Comparison of ENCODE assay signal across 20 cellular contexts in genomic region chr19:51090471-51090870, GRCh38. TPM values are rescaled to one million over a fixed set of nuclear protein-coding genes. Genes with fewer than 3 reads are reported as not detected.
DNase-seq lines count a peak whose midpoint lies in the region; ATAC-seq, FAIRE-seq and TF ChIP-seq lines count a peak whose summit lies in the region.
"Had no signal": no experiment of that assay in that cellular context is flagged by ENCODE, and none has a peak within 500 bp of the region (broad histone marks: within the 10 kb centered on the region; RNA-seq: fewer than 3 reads in every experiment).

No MANE protein-coding gene starts in this region.

- H3K9ac ChIP-seq in K562 (ENCODE audit: insufficient read depth in 1 of 2, low read depth in 2 of 2, low read length in 2 of 2) = no peak overlapping the region

- H3K27me3 ChIP-seq in K562 (ENCODE audit: control insufficient read depth in 2 of 2, insufficient read depth in 2 of 2, low read length in 2 of 2) = peaks cover 17 to 47% of the 10 kb centered on the region in 2 experiments; a peak in 3 of 5 replicates
- no peaks in the 10 kb centered on the region for H3K27me3 ChIP-seq in foreskin keratinocyte
- H3K27me3 ChIP-seq: BE2C had no signal

- no peaks in the 10 kb centered on the region for H3K36me3 ChIP-seq in K562 (ENCODE audit: control insufficient read depth, insufficient read depth, low read length)
- H3K36me3 ChIP-seq: BE2C had no signal

- H3K4me3 ChIP-seq in K562 = no peak overlapping the region

- ATAC-seq in K562 (no peak), GM18870 (IDR thresholded peaks at IDR 0.05; ENCODE audit: unreplicated experiment) (no peak), foreskin keratinocyte (no peak), GM18511 (IDR thresholded peaks at IDR 0.05; ENCODE audit: unreplicated experiment) (no peak)

- intact Hi-C loops in K562 (cut with micrococcal nuclease) (loop anchor here (5.0 kb wide), 1 partner anchor 383 kb away; no protein-coding TSS in a partner anchor), posterior vena cava (cut with DNase I) (no loop called here)

- H3K79me2 ChIP-seq in K562 (ENCODE audit: control insufficient read depth, insufficient read depth, low read length) = no peaks in the 10 kb centered on the region

- DNase-seq in HT-29 (ENCODE audit: low spot score) (peak; percentile 36), NCI-H226 (peak; percentile 42), K562 (ENCODE audit: extremely low read depth in 1 of 4, low spot score in 3 of 4) (no peak), posterior vena cava (ENCODE audit: low spot score) (peak; percentile 37), foreskin keratinocyte (no peak)
- no peak for DNase-seq in stimulated activated naive CD4-positive, alpha-beta T cell (lab: John Stamatoyannopoulos, UW)
- DNase-seq: BE2C; CD4-positive, alpha-beta memory T cell; EL; GOT3; H9 had no signal

- POLR2A ChIA-PET in K562 (lab: Yijun Ruan, JAX) = interaction anchor here (0.6 kb wide), 1 partner anchor 278 kb away, joined by 4 read pairs; no protein-coding TSS in a partner anchor

- H2AFZ ChIP-seq in K562 (ENCODE audit: low read depth, low read length) = no peak overlapping the region

- FAIRE-seq in K562 (lab: Jason Lieb, UNC) = no peak
- FAIRE-seq: A204.1, G401.6, GM12891, GM19239 had no signal

- H3K4me1 ChIP-seq in K562 (replicated peaks in 1 of 2; ENCODE audit: control insufficient read depth in 2 of 2, insufficient read depth in 2 of 2, low read length in 2 of 2) (peaks cover 0 to 3% of the 10 kb centered on the region in 2 experiments; a peak in 2 of 5 replicates), foreskin keratinocyte (no peaks in the 10 kb centered on the region)
- H3K4me1 ChIP-seq: BE2C had no signal

- CTCF ChIA-PET in K562 (lab: Yijun Ruan, JAX; ENCODE audit: low intra/inter-chr PET ratio) = no interaction called here

- H3K9me3 ChIP-seq in K562 (replicated peaks; ENCODE audit: control insufficient read depth, insufficient read depth, low read depth, low read length) = no peaks in the 10 kb centered on the region
- H3K9me3 ChIP-seq: BE2C had no signal

- H3K27ac ChIP-seq in K562 (ENCODE audit: extremely low read depth, low read depth, low read length) (no peak overlapping the region), foreskin keratinocyte (no peak overlapping the region)
- H3K27ac ChIP-seq: C4-2B, HL-60 had no signal

- TF ChIP-seq CTCF in K562 (IDR thresholded peaks at IDR 0.05 in 2 of 3, conservative IDR thresholded peaks at IDR 0.05 in 1 of 3; ENCODE audit: insufficient read depth in 2 of 3, low read depth in 1 of 3, low read length in 3 of 3) = no peak
- no peak for TF ChIP-seq CTCF in foreskin keratinocyte (conservative IDR thresholded peaks at IDR 0.05)

- H3K9me1 ChIP-seq in K562 (ENCODE audit: control insufficient read depth, insufficient read depth, low read length) = peaks cover 4% of the 10 kb centered on the region

- H4K20me1 ChIP-seq in K562 (replicated peaks; ENCODE audit: control insufficient read depth, insufficient read depth, low read length) = 0 out of 2 replicates have a peak, but pooled peaks cover 5% of the 10 kb centered on the region

- WGBS in K562 (ENCODE audit: insufficient coverage, low coverage, missing lambda C conversion rate) = 0% methylated on average over 4 of the region's 8 CpGs

- TF ChIP-seq EP300 in K562 (IDR thresholded peaks at IDR 0.05; ENCODE audit: low read length) = no peak

- in situ Hi-C loops in K562 (cut with MboI) = loop anchor here (5.0 to 10.0 kb wide), 3 partner anchors 68 to 386 kb away; no protein-coding TSS in a partner anchor

- BruUV-seq in K562 (replicated peaks; lab: Mats Ljungman, UMichigan) = no TSS peak

- TF ChIP-seq RAD21 in K562 (CRISPR knock-in tag; conservative IDR thresholded peaks at IDR 0.05 in 1 of 2, IDR thresholded peaks at IDR 0.05 in 1 of 2) = no peak

- 0 out of 2 replicates have a peak overlapping the region, but pooled peaks have one; percentile 1 for H3K4me2 ChIP-seq in K562 (ENCODE audit: insufficient read depth, low read length)

- TF ChIP-seq POLR2A in K562 (conservative IDR thresholded peaks at IDR 0.05) = no peak

RNA-seq across cellular contexts. Expression of gene KLK14, which starts 7.8 kb away (rescaled TPM):
- total RNA-seq in HT-29 (2014; rRNA removed; shearing (Covaris generic)) = not detected in 2 replicates
- 0.37 TPM in 1 of 2 replicates, not detected in the other for total RNA-seq in K562 (2011; cell fraction: chromatin; rRNA removed; ENCODE audit: low replicate concordance)
- total RNA-seq in K562 (2011; cell fraction: nucleolus; rRNA removed) = 0.33 TPM in 1 of 2 replicates, not detected in the other
- total RNA-seq in K562 (2011; cell fraction: nucleoplasm; rRNA removed) = not detected in 2 replicates
- total RNA-seq in K562 (2014; rRNA removed) (not detected in 2 replicates), K562 (2014; rRNA removed; fragmentation: Illumina TruSeq; extraction: Trizol) (not detected in 2 replicates), K562 (2015; rRNA removed; fragmentation: Illumina TruSeq; extraction: Trizol) (not detected in 2 replicates), K562 (2021) (not detected in 2 replicates), posterior vena cava (not detected), foreskin keratinocyte (not detected in 2 replicates)
- polyA plus RNA-seq in K562 (2011; rRNA removed) (0.08 TPM in 1 of 2 replicates, not detected in the other), K562 (2014; fragmentation: Illumina TruSeq; extraction: Trizol) (not detected in 2 replicates), K562 (2014; fragmentation: Nextera tagmentation; extraction: Ambion mirVana) (not detected), K562 (2014; rRNA removed) (not detected in 2 replicates), foreskin keratinocyte (0.10 and 0.19 TPM in 2 replicates)
- polyA plus RNA-seq in K562 (2011; cell fraction: cytosol; rRNA removed) = 0.12 TPM in 1 of 2 replicates, not detected in the other
- 0.14 and 0.20 TPM in 2 replicates for polyA plus RNA-seq in K562 (2011; cell fraction: nucleus; rRNA removed)
- 0.09 and 0.11 TPM in 2 replicates for polyA plus RNA-seq in K562 (2012)
- polyA minus RNA-seq in K562 (2011; rRNA and poly(A)+ RNA removed) = not detected in 2 replicates
- polyA minus RNA-seq in K562 (2011; cell fraction: cytosol; rRNA and poly(A)+ RNA removed) = not detected in 2 replicates
- polyA minus RNA-seq in K562 (2011; cell fraction: nucleus; rRNA and poly(A)+ RNA removed) = not detected in 2 replicates
- polyA plus RNA-seq: CD4-positive, alpha-beta memory T cell; IgD-negative memory B cell had no signal

RNA-seq across cellular contexts. Expression of gene CTU1, which starts 17.7 kb away (rescaled TPM):
- total RNA-seq in HT-29 (2014; rRNA removed; shearing (Covaris generic)) = 44.5 and 46.9 TPM in 2 replicates
- 3.4 and 11.0 TPM in 2 replicates for total RNA-seq in K562 (2011; cell fraction: chromatin; rRNA removed; ENCODE audit: low replicate concordance)
- total RNA-seq in K562 (2011; cell fraction: nucleolus; rRNA removed) = 11.2 and 13.0 TPM in 2 replicates
- 5.7 and 7.2 TPM in 2 replicates for total RNA-seq in K562 (2011; cell fraction: nucleoplasm; rRNA removed)
- total RNA-seq in K562 (2014; rRNA removed) (17.7 and 21.1 TPM in 2 replicates), K562 (2014; rRNA removed; fragmentation: Illumina TruSeq; extraction: Trizol) (0.80 and 1.4 TPM in 2 replicates), K562 (2015; rRNA removed; fragmentation: Illumina TruSeq; extraction: Trizol) (2.4 and 2.6 TPM in 2 replicates), K562 (2021) (18.4 and 18.7 TPM in 2 replicates), posterior vena cava (1 to 10 TPM; 3.7 to 5.0 TPM), foreskin keratinocyte (4.9 and 5.0 TPM in 2 replicates)
- polyA plus RNA-seq in K562 (2011; rRNA removed) (2.2 and 4.3 TPM in 2 replicates), K562 (2014; fragmentation: Illumina TruSeq; extraction: Trizol) (1.5 and 1.9 TPM in 2 replicates), K562 (2014; fragmentation: Nextera tagmentation; extraction: Ambion mirVana) (under 1 TPM in 1 of 2 experiments, not detected in 1; 0.03 TPM), K562 (2014; rRNA removed) (10.0 and 12.9 TPM in 2 replicates), foreskin keratinocyte (5.3 and 5.4 TPM in 2 replicates)
- polyA plus RNA-seq in K562 (2011; cell fraction: cytosol; rRNA removed) = 4.4 and 19.0 TPM in 2 replicates
- 15.6 and 16.0 TPM in 2 replicates for polyA plus RNA-seq in K562 (2011; cell fraction: nucleus; rRNA removed)
- polyA plus RNA-seq in K562 (2012) = 8.7 TPM in 2 replicates
- 0.84 and 1.3 TPM in 2 replicates for polyA minus RNA-seq in K562 (2011; rRNA and poly(A)+ RNA removed)
- polyA minus RNA-seq in K562 (2011; cell fraction: cytosol; rRNA and poly(A)+ RNA removed) = 4.7 and 4.8 TPM in 2 replicates
- 3.0 and 3.1 TPM in 2 replicates for polyA minus RNA-seq in K562 (2011; cell fraction: nucleus; rRNA and poly(A)+ RNA removed)

RNA-seq across cellular contexts. Expression of gene KLK13, which starts 25.6 kb away (rescaled TPM):
- not detected in 2 replicates for total RNA-seq in HT-29 (2014; rRNA removed; shearing (Covaris generic))
- 2.4 and 5.3 TPM in 2 replicates for total RNA-seq in K562 (2011; cell fraction: chromatin; rRNA removed; ENCODE audit: low replicate concordance)
- total RNA-seq in K562 (2011; cell fraction: nucleolus; rRNA removed) = 5.7 and 6.5 TPM in 2 replicates
- total RNA-seq in K562 (2011; cell fraction: nucleoplasm; rRNA removed) = 6.5 and 8.0 TPM in 2 replicates
- 1.3 and 2.5 TPM in 2 replicates for total RNA-seq in K562 (2014; rRNA removed)
- 1.5 and 1.7 TPM in 2 replicates for total RNA-seq in K562 (2014; rRNA removed; fragmentation: Illumina TruSeq; extraction: Trizol)
- total RNA-seq in K562 (2015; rRNA removed; fragmentation: Illumina TruSeq; extraction: Trizol) = 0.64 and 0.72 TPM in 2 replicates
- total RNA-seq in K562 (2021) = 2.8 and 4.7 TPM in 2 replicates
- polyA plus RNA-seq in K562 (2011; rRNA removed) = 2.9 and 9.0 TPM in 2 replicates
- 3.9 and 15.9 TPM in 2 replicates for polyA plus RNA-seq in K562 (2011; cell fraction: cytosol; rRNA removed)
- polyA plus RNA-seq in K562 (2011; cell fraction: nucleus; rRNA removed) = 2.0 and 10.9 TPM in 2 replicates
- 2.4 and 2.9 TPM in 2 replicates for polyA plus RNA-seq in K562 (2012)
- 3.8 and 4.4 TPM in 2 replicates for polyA plus RNA-seq in K562 (2014; fragmentation: Illumina TruSeq; extraction: Trizol)
- polyA plus RNA-seq in K562 (2014; fragmentation: Nextera tagmentation; extraction: Ambion mirVana) = 1 to 10 TPM in 1 of 2 experiments, under 1 TPM in 1; 0.84 to 2.3 TPM
- polyA plus RNA-seq in K562 (2014; rRNA removed) = 1.3 and 2.3 TPM in 2 replicates
- polyA minus RNA-seq in K562 (2011; rRNA and poly(A)+ RNA removed) = 0.96 and 4.0 TPM in 2 replicates
- 2.5 and 5.7 TPM in 2 replicates for polyA minus RNA-seq in K562 (2011; cell fraction: cytosol; rRNA and poly(A)+ RNA removed)
- 0.44 and 1.6 TPM in 2 replicates for polyA minus RNA-seq in K562 (2011; cell fraction: nucleus; rRNA and poly(A)+ RNA removed)
- not detected for total RNA-seq in posterior vena cava
- total RNA-seq in foreskin keratinocyte = 0.14 and 0.39 TPM in 2 replicates
- polyA plus RNA-seq in foreskin keratinocyte = 0.12 and 0.36 TPM in 2 replicates
- total RNA-seq: CD4-positive, alpha-beta memory T cell had no signal
- polyA plus RNA-seq: CD4-positive, alpha-beta memory T cell; IgD-negative memory B cell had no signal

RNA-seq across cellular contexts. Expression of gene SIGLEC9, which starts 34.2 kb away (rescaled TPM):
- not detected in 2 replicates for total RNA-seq in HT-29 (2014; rRNA removed; shearing (Covaris generic))
- total RNA-seq in K562 (2011; cell fraction: chromatin; rRNA removed; ENCODE audit: low replicate concordance) = 0.35 TPM in 1 of 2 replicates, not detected in the other
- total RNA-seq in K562 (2011; cell fraction: nucleolus; rRNA removed) = 0.26 and 0.67 TPM in 2 replicates
- not detected in 2 replicates for total RNA-seq in K562 (2011; cell fraction: nucleoplasm; rRNA removed)
- total RNA-seq in K562 (2014; rRNA removed) (0.18 and 0.65 TPM in 2 replicates), K562 (2014; rRNA removed; fragmentation: Illumina TruSeq; extraction: Trizol) (not detected in 2 replicates), K562 (2015; rRNA removed; fragmentation: Illumina TruSeq; extraction: Trizol) (not detected in 2 replicates), K562 (2021) (0.22 TPM in 1 of 2 replicates, not detected in the other), posterior vena cava (10 to 100 TPM in 1 of 2 donors, 1 to 10 TPM in 1; 8.7 to 12.6 TPM), foreskin keratinocyte (not detected in 2 replicates)
- polyA plus RNA-seq in K562 (2011; rRNA removed) (0.16 and 0.26 TPM in 2 replicates), K562 (2014; fragmentation: Illumina TruSeq; extraction: Trizol) (0.09 and 0.21 TPM in 2 replicates), K562 (2014; fragmentation: Nextera tagmentation; extraction: Ambion mirVana) (not detected), K562 (2014; rRNA removed) (0.18 and 0.34 TPM in 2 replicates), foreskin keratinocyte (not detected in 2 replicates)
- polyA plus RNA-seq in K562 (2011; cell fraction: cytosol; rRNA removed) = 0.21 and 0.54 TPM in 2 replicates
- 0.31 and 0.78 TPM in 2 replicates for polyA plus RNA-seq in K562 (2011; cell fraction: nucleus; rRNA removed)
- 0.20 and 0.53 TPM in 2 replicates for polyA plus RNA-seq in K562 (2012)
- polyA minus RNA-seq in K562 (2011; rRNA and poly(A)+ RNA removed) = 0.18 TPM in 1 of 2 replicates, not detected in the other
- polyA minus RNA-seq in K562 (2011; cell fraction: cytosol; rRNA and poly(A)+ RNA removed) = not detected in 2 replicates
- 0.54 TPM in 1 of 2 replicates, not detected in the other for polyA minus RNA-seq in K562 (2011; cell fraction: nucleus; rRNA and poly(A)+ RNA removed)
- total RNA-seq: H9 had no signal

RNA-seq across cellular contexts. Expression of gene SIGLEC7, which starts 51.6 kb away (rescaled TPM):
- not detected in 2 replicates for total RNA-seq in HT-29 (2014; rRNA removed; shearing (Covaris generic))
- total RNA-seq in K562 (2011; cell fraction: chromatin; rRNA removed; ENCODE audit: low replicate concordance) = not detected in 2 replicates
- total RNA-seq in K562 (2011; cell fraction: nucleolus; rRNA removed) = not detected in 2 replicates
- total RNA-seq in K562 (2011; cell fraction: nucleoplasm; rRNA removed) = not detected in 2 replicates
- total RNA-seq in K562 (2014; rRNA removed) (not detected in 2 replicates), K562 (2014; rRNA removed; fragmentation: Illumina TruSeq; extraction: Trizol) (not detected in 2 replicates), K562 (2015; rRNA removed; fragmentation: Illumina TruSeq; extraction: Trizol) (not detected in 2 replicates), K562 (2021) (not detected in 2 replicates), posterior vena cava (1 to 10 TPM; 1.8 to 5.5 TPM), foreskin keratinocyte (not detected in 2 replicates)
- polyA plus RNA-seq in K562 (2011; rRNA removed) (0.10 TPM in 1 of 2 replicates, not detected in the other), K562 (2014; fragmentation: Illumina TruSeq; extraction: Trizol) (not detected in 2 replicates), K562 (2014; fragmentation: Nextera tagmentation; extraction: Ambion mirVana) (not detected), K562 (2014; rRNA removed) (0.12 TPM in 1 of 2 replicates, not detected in the other), foreskin keratinocyte (not detected in 2 replicates)
- 0.03 and 0.06 TPM in 2 replicates for polyA plus RNA-seq in K562 (2011; cell fraction: cytosol; rRNA removed)
- 0.92 TPM in 1 of 2 replicates, not detected in the other for polyA plus RNA-seq in K562 (2011; cell fraction: nucleus; rRNA removed)
- 0.10 and 0.24 TPM in 2 replicates for polyA plus RNA-seq in K562 (2012)
- polyA minus RNA-seq in K562 (2011; rRNA and poly(A)+ RNA removed) = not detected in 2 replicates
- not detected in 2 replicates for polyA minus RNA-seq in K562 (2011; cell fraction: cytosol; rRNA and poly(A)+ RNA removed)
- not detected in 2 replicates for polyA minus RNA-seq in K562 (2011; cell fraction: nucleus; rRNA and poly(A)+ RNA removed)
- total RNA-seq: H9 had no signal
- polyA plus RNA-seq: IgD-negative memory B cell had no signal

Comparison
In these comparisons a context has a peak if more than half of its experiments do, and no peak if none do; other contexts are left out.
1. DNase-seq: peak in HT-29 (single experiment), NCI-H226 (single experiment) and posterior vena cava (single experiment); none in K562 (0 of 4), stimulated activated naive CD4-positive, alpha-beta T cell (0 of 6) and foreskin keratinocyte (0 of 2).